Comparison of ENCODE assay signal across 9 cellular contexts in genomic region chr1:32181065-32181464, GRCh38. TPM values are rescaled to one million over a fixed set of nuclear protein-coding genes. Genes with fewer than 3 reads are reported as not detected.
DNase-seq lines count a peak whose midpoint lies in the region; ATAC-seq and TF ChIP-seq lines count a peak whose summit lies in the region.
"Had no signal": no experiment of that assay in that cellular context is flagged by ENCODE, and none has a peak within 500 bp of the region (broad histone marks: within the 10 kb centered on the region; RNA-seq: fewer than 3 reads in every experiment).

No MANE protein-coding gene starts in this region.

- H3K27ac ChIP-seq in C4-2B (peak overlapping the region; percentile 94; the same call in 1 of the 2 replicates), duodenal mucosa (ENCODE audit: low read depth, low read length) (no peak overlapping the region)

- peaks cover 51% of the 10 kb centered on the region for H3K36me3 ChIP-seq in MG63
- H3K36me3 ChIP-seq in duodenal mucosa (ENCODE audit: control insufficient read depth in 1 of 2, insufficient read depth in 2 of 2, low read length in 2 of 2) = peaks cover 14 to 23% of the 10 kb centered on the region in 2 donors

- H3K27me3 ChIP-seq in MG63 (no peaks in the 10 kb centered on the region), duodenal mucosa (ENCODE audit: control insufficient read depth in 1 of 2, insufficient read depth in 2 of 2, low read length in 2 of 2) (no peaks in the 10 kb centered on the region)

- no peak overlapping the region for H3K27ac Mint-ChIP-seq in neural crest cell (ENCODE audit: unreplicated experiment)

- no peak for ATAC-seq in GM19395 (IDR thresholded peaks at IDR 0.05; ENCODE audit: unreplicated experiment)
- ATAC-seq in GM19328 (IDR thresholded peaks at IDR 0.05; ENCODE audit: unreplicated experiment) = no peak
- no peak for ATAC-seq in HG02973 (IDR thresholded peaks at IDR 0.05; ENCODE audit: unreplicated experiment)

- peak overlapping the region; percentile 97 for H3K4me3 ChIP-seq in MG63
- H3K4me3 ChIP-seq in duodenal mucosa (ENCODE audit: low read depth in 1 of 2, low read length in 2 of 2) = peak overlapping the region; percentile 73 to 78

- peaks cover 24 to 26% of the 10 kb centered on the region in 2 donors for H3K4me1 ChIP-seq in duodenal mucosa (ENCODE audit: control insufficient read depth in 1 of 2, insufficient read depth in 2 of 2, low read length in 2 of 2)

- peak overlapping the region; percentile 98 for H3K4me3 Mint-ChIP-seq in neural crest cell

- TF ChIP-seq CTCF in C4-2B (conservative IDR thresholded peaks at IDR 0.05) (no peak), neural crest cell (conservative IDR thresholded peaks at IDR 0.05) (no peak)

- H3K9me3 ChIP-seq in MG63 (no peaks in the 10 kb centered on the region), duodenal mucosa (ENCODE audit: control insufficient read depth in 1 of 2, low read length in 2 of 2) (no peaks in the 10 kb centered on the region)

- no peaks in the 10 kb centered on the region for H3K27me3 Mint-ChIP-seq in neural crest cell (ENCODE audit: low read depth)

- H3K36me3 Mint-ChIP-seq in neural crest cell (ENCODE audit: low read depth) = peaks cover 25% of the 10 kb centered on the region

- H3K9ac ChIP-seq in duodenal mucosa (ENCODE audit: low read depth in 1 of 2, low read length in 2 of 2) = peak overlapping the region; percentile 79 to 83

- H3K9me3 Mint-ChIP-seq in neural crest cell = no peaks in the 10 kb centered on the region

- H3K4me1 Mint-ChIP-seq in neural crest cell = peaks cover 43% of the 10 kb centered on the region

- DNase-seq in MG63 (no peak), neural crest cell (ENCODE audit: low read depth, low spot score) (no peak), SKM-1 treated with dmso at 0.1 percent for 144 hours (lab: John Stamatoyannopoulos, UW; ENCODE audit: unreplicated experiment) (no peak)

RNA-seq across cellular contexts. Expression of gene TXLNA, which starts 1.6 kb away (rescaled TPM):
- 78.6 and 87.6 TPM in 2 replicates for total RNA-seq in MG63 (2014; rRNA removed; shearing (Covaris generic); ENCODE audit: low replicate concordance)
- 70.3 and 70.7 TPM in 2 replicates for total RNA-seq in neural crest cell

RNA-seq across cellular contexts. Expression of gene CCDC28B, which starts 19.3 kb away (rescaled TPM):
- total RNA-seq in MG63 (2014; rRNA removed; shearing (Covaris generic); ENCODE audit: low replicate concordance) = 1.5 TPM in 1 of 2 replicates, not detected in the other
- 16.7 and 21.2 TPM in 2 replicates for total RNA-seq in neural crest cell

RNA-seq across cellular contexts. Expression of gene IQCC, which starts 24.4 kb away (rescaled TPM):
- total RNA-seq in MG63 (2014; rRNA removed; shearing (Covaris generic); ENCODE audit: low replicate concordance) = 1.4 and 3.8 TPM in 2 replicates
- 7.3 and 7.8 TPM in 2 replicates for total RNA-seq in neural crest cell

RNA-seq across cellular contexts. Expression of gene DCDC2B, which starts 27.8 kb away (rescaled TPM):
- not detected in 2 replicates for total RNA-seq in MG63 (2014; rRNA removed; shearing (Covaris generic); ENCODE audit: low replicate concordance)
- not detected in 2 replicates for total RNA-seq in neural crest cell
- total RNA-seq: HT1080 had no signal

RNA-seq across cellular contexts. Expression of gene TMEM234, which starts 41.1 kb away (rescaled TPM):
- 12.2 and 14.5 TPM in 2 replicates for total RNA-seq in MG63 (2014; rRNA removed; shearing (Covaris generic); ENCODE audit: low replicate concordance)
- total RNA-seq in neural crest cell = 21.3 and 22.5 TPM in 2 replicates
